ENCODE assay signal across 14 cellular contexts in genomic region chr6:121851056-121851455, GRCh38.
DNase-seq lines count a peak whose midpoint lies in the region; ATAC-seq and TF ChIP-seq lines count a peak whose summit lies in the region.
"Had no signal": no experiment of that assay in that cellular context is flagged by ENCODE, and none has a peak within 500 bp of the region (broad histone marks: within the 10 kb centered on the region; RNA-seq: fewer than 3 reads in every experiment).

No MANE protein-coding gene starts in this region.

- H3K9me3 ChIP-seq in tibial artery (no peaks in the 10 kb centered on the region), psoas muscle (no peaks in the 10 kb centered on the region)

- H3K36me3 ChIP-seq in tibial artery (no peaks in the 10 kb centered on the region), psoas muscle (ENCODE audit: insufficient read depth in 1 of 2, low read depth in 1 of 2) (no peaks in the 10 kb centered on the region)

- H3K4me1 ChIP-seq in tibial artery (peaks cover 0 to 11% (median 3%) of the 10 kb centered on the region in 4 donors), psoas muscle (no peaks in the 10 kb centered on the region)

- H3K4me3 ChIP-seq in tibial artery (no peak overlapping the region), psoas muscle (no peak overlapping the region)

- no peak for TF ChIP-seq CTCF in tibial artery (IDR thresholded peaks at IDR 0.05)
- no peak for TF ChIP-seq CTCF in psoas muscle (IDR thresholded peaks at IDR 0.05)

- H3K27ac ChIP-seq in tibial artery (no peak overlapping the region), psoas muscle (no peak overlapping the region)
- H3K27ac ChIP-seq: RWPE1 had no signal

- intact Hi-C loops in tibial artery (cut with DNase I; ENCODE audit: low total_unique reads): no loop called here
- intact Hi-C loops in psoas muscle (cut with DNase I): loop anchor here (2.0 to 5.0 kb wide), 2 partner anchors 419 to 420 kb away; no protein-coding TSS in a partner anchor

- WGBS in psoas muscle, 3 donors: 71 to 77% (median 73%) methylated on average over 2 of the region's 2 CpGs

- DNase-seq in AG20443 (ENCODE audit: low spot score): peak; percentile 28
- DNase-seq in SK-N-DZ (ENCODE audit: low spot score): peak; percentile 40
- DNase-seq in foreskin melanocyte: peak; percentile 79
- peak; percentile 52 for DNase-seq in midbrain (lab: John Stamatoyannopoulos, UW)
- DNase-seq in tibial artery: no peak
- no peak for DNase-seq in HCEC 1CT
- DNase-seq in RKO (ENCODE audit: low spot score): no peak
- DNase-seq in psoas muscle: no peak
- DNase-seq: activated naive CD4-positive, alpha-beta T cell treated with anti-CD3 and anti-CD28 coated beads, Interleukin-2, amount 50 U/mL, for 16 hours; cerebellar nuclear complex; DMS53; left colon; NCI-H446 treated with DMSO at 0.1 percent for 48 hours had no signal

- ATAC-seq in psoas muscle: no peak
- ATAC-seq: left colon had no signal

- H3K27me3 ChIP-seq in tibial artery: no peaks in the 10 kb centered on the region
- H3K27me3 ChIP-seq in psoas muscle (ENCODE audit: insufficient read depth in 3 of 3, low read length in 2 of 3): no peaks in the 10 kb centered on the region

Comparison
In these comparisons a context has a peak if more than half of its experiments do, and no peak if none do; other contexts are left out.
1. DNase-seq: peak in AG20443 (single experiment), SK-N-DZ (single experiment), foreskin melanocyte (single experiment) and midbrain (single experiment); none in tibial artery (0 of 2), HCEC 1CT (single experiment), RKO (single experiment) and psoas muscle (0 of 2).